In the genomic region with DNA sequence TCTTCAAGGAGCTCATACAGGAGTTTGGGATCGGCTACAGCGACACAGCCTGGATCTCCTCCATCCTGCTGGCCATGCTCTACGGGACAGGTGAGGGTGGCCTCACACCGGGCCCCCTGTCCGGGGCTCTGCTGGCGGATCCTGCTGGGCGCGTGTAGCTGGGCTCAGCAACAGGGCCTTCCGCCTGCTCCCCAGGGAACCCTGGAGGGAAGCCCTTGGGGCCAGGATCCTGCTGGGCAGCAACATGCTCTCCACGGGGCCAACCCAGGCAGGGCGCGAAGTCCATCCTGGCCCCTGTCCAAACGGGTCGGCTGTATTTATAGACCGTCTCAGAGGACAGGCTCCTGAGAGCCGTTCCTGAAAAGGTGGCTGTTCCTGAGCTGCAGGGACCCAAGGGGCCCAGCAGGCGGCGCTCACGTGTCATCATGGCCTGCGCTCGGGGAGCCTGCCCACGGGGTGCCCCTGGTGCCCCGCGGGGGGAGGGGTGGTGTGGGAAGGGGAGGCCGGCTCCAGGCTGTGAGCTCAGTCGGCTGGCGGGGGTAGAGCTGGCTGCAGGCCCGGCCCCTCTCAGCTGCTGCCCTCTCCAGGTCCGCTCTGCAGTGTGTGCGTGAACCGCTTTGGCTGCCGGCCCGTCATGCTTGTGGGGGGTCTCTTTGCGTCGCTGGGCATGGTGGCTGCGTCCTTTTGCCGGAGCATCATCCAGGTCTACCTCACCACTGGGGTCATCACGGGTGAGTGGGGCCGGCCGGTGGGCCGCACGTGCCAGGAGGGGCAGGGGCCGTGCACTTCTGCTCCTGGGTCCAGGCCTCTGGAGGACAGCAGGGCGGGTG, we compare ENCODE assay signal across 8 cellular contexts. TPM values are rescaled to one million over a fixed set of nuclear protein-coding genes. Genes with fewer than 3 reads are reported as not detected.
A peak's percentile ranks its signal among the peaks of the same experiment; 100 is the strongest.
DNase-seq lines count a peak whose midpoint lies in the region; ATAC-seq and TF ChIP-seq lines count a peak whose summit lies in the region.

No MANE protein-coding gene starts in this region.

- intact Hi-C loops in lower lobe of right lung (cut with DNase I), result no loop called here

- H3K36me3 Mint-ChIP-seq in chondrocyte (ENCODE audit: low read depth), result peaks cover 2% of the 10 kb centered on the region
- H3K36me3 Mint-ChIP-seq in stimulated activated effector memory CD8-positive, alpha-beta T cell treated with anti-CD3 and anti-CD28 coated beads, Interleukin-12 subunit alpha, Interleukin-12 subunit beta, amount 100 ng/mL, for 72 hours, result peaks cover 97% of the 10 kb centered on the region

- peaks cover 83% of the 10 kb centered on the region for H3K4me1 ChIP-seq in lower lobe of right lung

- peaks cover 64% of the 10 kb centered on the region for H3K4me1 Mint-ChIP-seq in chondrocyte (ENCODE audit: low read depth)
- H3K4me1 Mint-ChIP-seq in stimulated activated effector memory CD8-positive, alpha-beta T cell treated with anti-CD3 and anti-CD28 coated beads, Interleukin-12 subunit alpha, Interleukin-12 subunit beta, amount 100 ng/mL, for 72 hours, result peaks cover 74% of the 10 kb centered on the region

- in situ Hi-C loops in G401 (cut with HindIII; ENCODE audit: low sequenced_read_pairs), result no loop called here

- DNase-seq in G401 (ENCODE audit: low spot score), result peak; percentile 77
- DNase-seq in NCI-H2029 (lab: John Stamatoyannopoulos, UW), result peak; percentile 64
- DNase-seq in activated CD4-positive, alpha-beta T cell treated with anti-CD3 and anti-CD28 coated beads for 4 hours, result peak; percentile 71
- no peak for DNase-seq in chondrocyte (ENCODE audit: low spot score)
- peak; percentile 80 for DNase-seq in lower lobe of right lung
- DNase-seq in stimulated activated effector memory CD8-positive, alpha-beta T cell treated with anti-CD3 and anti-CD28 coated beads, Interleukin-12 subunit alpha, Interleukin-12 subunit beta, amount 100 ng/mL, for 72 hours (ENCODE audit: low spot score in 2 of 2), result peak in 1 of 2 donors; percentile 83

- no peak overlapping the region for H3K4me3 Mint-ChIP-seq in chondrocyte (ENCODE audit: unreplicated experiment)
- H3K4me3 Mint-ChIP-seq in stimulated activated effector memory CD8-positive, alpha-beta T cell treated with anti-CD3 and anti-CD28 coated beads, Interleukin-12 subunit alpha, Interleukin-12 subunit beta, amount 100 ng/mL, for 72 hours, result peak overlapping the region; percentile 35

- ATAC-seq in lower lobe of right lung, result peak; percentile 33 to 36
- ATAC-seq in stimulated activated effector memory CD8-positive, alpha-beta T cell treated with anti-CD3 and anti-CD28 coated beads, Interleukin-12 subunit alpha, Interleukin-12 subunit beta, amount 100 ng/mL, for 72 hours, result peak; percentile 26
- no peak for ATAC-seq in HG02642 (IDR thresholded peaks at IDR 0.05; ENCODE audit: poor library complexity, unreplicated experiment)
- ATAC-seq in GM19397 (IDR thresholded peaks at IDR 0.05; ENCODE audit: unreplicated experiment), result no peak

- no peaks in the 10 kb centered on the region for H3K27me3 ChIP-seq in lower lobe of right lung (ENCODE audit: low read depth)

- no peak overlapping the region for H3K4me3 ChIP-seq in lower lobe of right lung

- peaks cover 39% of the 10 kb centered on the region for H3K36me3 ChIP-seq in lower lobe of right lung

- no peaks in the 10 kb centered on the region for H3K27me3 Mint-ChIP-seq in chondrocyte (ENCODE audit: low read depth)

- peak overlapping the region; percentile 27 for H3K27ac ChIP-seq in lower lobe of right lung

- H3K9me3 Mint-ChIP-seq in chondrocyte (ENCODE audit: low read depth), result no peaks in the 10 kb centered on the region
- H3K9me3 Mint-ChIP-seq in stimulated activated effector memory CD8-positive, alpha-beta T cell treated with anti-CD3 and anti-CD28 coated beads, Interleukin-12 subunit alpha, Interleukin-12 subunit beta, amount 100 ng/mL, for 72 hours, result no peaks in the 10 kb centered on the region

- peak overlapping the region; percentile 22 for H3K27ac Mint-ChIP-seq in chondrocyte (ENCODE audit: unreplicated experiment)
- peak overlapping the region; percentile 71 for H3K27ac Mint-ChIP-seq in stimulated activated effector memory CD8-positive, alpha-beta T cell treated with anti-CD3 and anti-CD28 coated beads, Interleukin-12 subunit alpha, Interleukin-12 subunit beta, amount 100 ng/mL, for 72 hours

- peak; percentile 94 for TF ChIP-seq CTCF in chondrocyte (IDR thresholded peaks at IDR 0.05)
- TF ChIP-seq CTCF in lower lobe of right lung (IDR thresholded peaks at IDR 0.05), result peak; percentile 91

- H3K9me3 ChIP-seq in lower lobe of right lung, result no peaks in the 10 kb centered on the region

RNA-seq across cellular contexts. Expression of gene SLC16A3, which starts 7.5 kb away (rescaled TPM):
- total RNA-seq in G401 (2014; rRNA removed; shearing (Covaris generic)), result 280 and 292 TPM in 2 replicates
- total RNA-seq in chondrocyte (53.3 to 206 TPM (median 189 TPM) in 3 replicates), lower lobe of right lung (81.9 TPM)

RNA-seq across cellular contexts. Expression of gene CCDC57, which starts 23.7 kb away (rescaled TPM):
- 16.6 and 22.1 TPM in 2 replicates for total RNA-seq in G401 (2014; rRNA removed; shearing (Covaris generic))
- total RNA-seq in chondrocyte (23.5 to 39.8 TPM (median 24.1 TPM) in 3 replicates), lower lobe of right lung (63.4 TPM)

RNA-seq across cellular contexts. Expression of gene CSNK1D, which starts 37.1 kb away (rescaled TPM):
- total RNA-seq in G401 (2014; rRNA removed; shearing (Covaris generic)), result 83.1 and 87.7 TPM in 2 replicates
- 93.0 to 94.5 TPM (median 93.9 TPM) in 3 replicates for total RNA-seq in chondrocyte
- total RNA-seq in lower lobe of right lung, result 146 TPM

Comparison
In these comparisons a context has a peak if more than half of its experiments do, and no peak if none do; other contexts are left out.
1. ATAC-seq: peak in lower lobe of right lung (2 of 2) and stimulated activated effector memory CD8-positive, alpha-beta T cell treated with anti-CD3 and anti-CD28 coated beads, Interleukin-12 subunit alpha, Interleukin-12 subunit beta, amount 100 ng/mL, for 72 hours (single experiment); none in HG02642 (single experiment) and GM19397 (single experiment).